In genomic region chr17:19024101-19025078, GRCh38 we compare ENCODE assay signal across 12 cellular contexts. TPM values are rescaled to one million over a fixed set of nuclear protein-coding genes. Genes with fewer than 3 reads are reported as not detected.
DNase-seq lines count a peak whose midpoint lies in the region; ATAC-seq and TF ChIP-seq lines count a peak whose summit lies in the region.
"Had no signal": no experiment of that assay in that cellular context is flagged by ENCODE, and none has a peak within 500 bp of the region (broad histone marks: within the 10 kb centered on the region; RNA-seq: fewer than 3 reads in every experiment).

No MANE protein-coding gene starts in this region.

- peaks cover 10% of the 10 kb centered on the region for H3K36me3 Mint-ChIP-seq in activated CD4-positive, alpha-beta memory T cell treated with anti-CD3 and anti-CD28 coated beads for 36 hours
- H3K36me3 Mint-ChIP-seq in activated CD4-positive, alpha-beta memory T cell treated with anti-CD3 and anti-CD28 coated beads, Interleukin-2, amount 10 ng/mL, durations not matched to agents 7 days and 5 days (ENCODE audit: low read depth) = peaks cover 8% of the 10 kb centered on the region
- H3K36me3 Mint-ChIP-seq: brain had no signal

- WGBS in heart left ventricle, 4 donors = 81 to 90% (median 86%) methylated on average over 19 to 22 of the region's 22 CpGs

- TF ChIP-seq CTCF in heart left ventricle (IDR thresholded peaks at IDR 0.05) = no peak

- peaks cover 12% of the 10 kb centered on the region for H3K4me1 Mint-ChIP-seq in activated CD4-positive, alpha-beta memory T cell treated with anti-CD3 and anti-CD28 coated beads for 36 hours (ENCODE audit: low read depth)
- peaks cover 13% of the 10 kb centered on the region for H3K4me1 Mint-ChIP-seq in activated CD4-positive, alpha-beta memory T cell treated with anti-CD3 and anti-CD28 coated beads, Interleukin-2, amount 10 ng/mL, durations not matched to agents 7 days and 5 days

- no peak for TF ChIP-seq POLR2A in heart left ventricle (IDR thresholded peaks at IDR 0.05)

- H3K4me3 Mint-ChIP-seq in activated CD4-positive, alpha-beta memory T cell treated with anti-CD3 and anti-CD28 coated beads for 36 hours = no peak overlapping the region
- no peak overlapping the region for H3K4me3 Mint-ChIP-seq in activated CD4-positive, alpha-beta memory T cell treated with anti-CD3 and anti-CD28 coated beads, Interleukin-2, amount 10 ng/mL, durations not matched to agents 7 days and 5 days
- H3K4me3 Mint-ChIP-seq: brain had no signal

- POLR2A ChIA-PET in activated CD4-positive, alpha-beta memory T cell treated with anti-CD3 and anti-CD28 coated beads for 36 hours (lab: Charles Lee) = no interaction called here
- POLR2A ChIA-PET in activated CD4-positive, alpha-beta memory T cell treated with anti-CD3 and anti-CD28 coated beads, Interleukin-2, amount 10 ng/mL, durations not matched to agents 7 days and 5 days (lab: Charles Lee) = no interaction called here

- H3K27ac ChIP-seq in heart left ventricle = no peak overlapping the region
- H3K27ac ChIP-seq: uterus had no signal

- peak; percentile 25 for DNase-seq in activated CD4-positive, alpha-beta memory T cell treated with anti-CD3 and anti-CD28 coated beads for 36 hours
- DNase-seq in activated CD4-positive, alpha-beta memory T cell treated with anti-CD3 and anti-CD28 coated beads, Interleukin-2, amount 10 ng/mL, durations not matched to agents 7 days and 5 days = no peak
- peak; percentile 29 for DNase-seq in activated CD4-positive, CD25-positive, alpha-beta regulatory T cell treated with anti-CD3 and anti-CD28 coated beads, Interleukin-2, amount 50 U/mL, for 72 hours
- DNase-seq in heart left ventricle (peak in 3 of 5 donors; percentile 14 to 20 (median 20)), Kasumi-1 (lab: John Stamatoyannopoulos, UW) (no peak), KBM-7 (no peak)
- no peak for DNase-seq in stimulated activated naive CD8-positive, alpha-beta T cell treated with anti-CD3 and anti-CD28 coated beads, Interleukin-15, Interleukin-2, amounts not matched to agents 100 U/mL and 50 U/mL, for 24 hours
- DNase-seq: NK-92 treated with Interleukin-12 subunit alpha and Interleukin-12 subunit beta, amount 100 ng/mL, for 24 hours; uterus had no signal

- no peaks in the 10 kb centered on the region for H3K36me3 ChIP-seq in heart left ventricle
- H3K36me3 ChIP-seq: uterus had no signal

- ATAC-seq in heart left ventricle (no peak), GM19397 (IDR thresholded peaks at IDR 0.05; ENCODE audit: unreplicated experiment) (no peak)
- peak; percentile 40 for ATAC-seq in stimulated activated naive CD8-positive, alpha-beta T cell treated with anti-CD3 and anti-CD28 coated beads, Interleukin-15, Interleukin-2, amounts not matched to agents 100 U/mL and 50 U/mL, for 24 hours

- H3K9me3 Mint-ChIP-seq in activated CD4-positive, alpha-beta memory T cell treated with anti-CD3 and anti-CD28 coated beads for 36 hours = no peaks in the 10 kb centered on the region
- H3K9me3 Mint-ChIP-seq in activated CD4-positive, alpha-beta memory T cell treated with anti-CD3 and anti-CD28 coated beads, Interleukin-2, amount 10 ng/mL, durations not matched to agents 7 days and 5 days = no peaks in the 10 kb centered on the region

- H3K9me3 ChIP-seq in heart left ventricle = no peaks in the 10 kb centered on the region
- H3K9me3 ChIP-seq: uterus had no signal

- no peaks in the 10 kb centered on the region for H3K4me1 ChIP-seq in heart left ventricle
- H3K4me1 ChIP-seq: uterus had no signal

- H3K4me3 ChIP-seq in heart left ventricle = no peak overlapping the region
- H3K4me3 ChIP-seq: uterus had no signal

- in situ Hi-C loops in KBM-7 (cut with MboI; ENCODE audit: low pct_unique_long_range_greater_than_20kb, low sequenced_read_pairs) = no loop called here

- H3K27ac Mint-ChIP-seq in activated CD4-positive, alpha-beta memory T cell treated with anti-CD3 and anti-CD28 coated beads for 36 hours = peak overlapping the region; percentile 81
- no peak overlapping the region for H3K27ac Mint-ChIP-seq in activated CD4-positive, alpha-beta memory T cell treated with anti-CD3 and anti-CD28 coated beads, Interleukin-2, amount 10 ng/mL, durations not matched to agents 7 days and 5 days

- CTCF ChIA-PET in activated CD4-positive, alpha-beta memory T cell treated with anti-CD3 and anti-CD28 coated beads for 36 hours (lab: Charles Lee) = no interaction called here
- CTCF ChIA-PET in activated CD4-positive, alpha-beta memory T cell treated with anti-CD3 and anti-CD28 coated beads, Interleukin-2, amount 10 ng/mL, durations not matched to agents 7 days and 5 days (lab: Charles Lee) = interaction anchor here (0.5 to 1.5 kb wide), 3 partner anchors 18 to 841 kb away, joined by 3 to 9 read pairs (median 3); no protein-coding TSS in a partner anchor

- H3K27me3 Mint-ChIP-seq in activated CD4-positive, alpha-beta memory T cell treated with anti-CD3 and anti-CD28 coated beads for 36 hours = no peaks in the 10 kb centered on the region
- H3K27me3 Mint-ChIP-seq in activated CD4-positive, alpha-beta memory T cell treated with anti-CD3 and anti-CD28 coated beads, Interleukin-2, amount 10 ng/mL, durations not matched to agents 7 days and 5 days = no peaks in the 10 kb centered on the region

- intact Hi-C loops in activated CD4-positive, alpha-beta memory T cell treated with anti-CD3 and anti-CD28 coated beads for 36 hours (cut with micrococcal nuclease) = no loop called here
- intact Hi-C loops in heart left ventricle (cut with DNase I) = loop anchor here in 1 of 10 donors (5.0 kb wide), 1 partner anchor 57 kb away; no protein-coding TSS in a partner anchor

- no peaks in the 10 kb centered on the region for H3K27me3 ChIP-seq in heart left ventricle
- H3K27me3 ChIP-seq: uterus had no signal

RNA-seq across cellular contexts. Expression of gene FAM83G, which starts 19.8 kb away (rescaled TPM):
- total RNA-seq in activated CD4-positive, alpha-beta memory T cell treated with anti-CD3 and anti-CD28 coated beads for 36 hours = 10 to 100 TPM; 12.6 to 14.3 TPM
- 1 to 10 TPM; 6.4 to 6.5 TPM for total RNA-seq in activated CD4-positive, alpha-beta memory T cell treated with anti-CD3 and anti-CD28 coated beads, Interleukin-2, amount 10 ng/mL, durations not matched to agents 7 days and 5 days
- total RNA-seq in heart left ventricle = 1 to 10 TPM; 1.2 to 7.4 (median 1.8) TPM
- polyA plus RNA-seq in heart left ventricle = 10 to 100 TPM in 1 of 2 donors, 1 to 10 TPM in 1; 1.5 to 12.8 TPM
- polyA plus RNA-seq: neural cell had no signal

RNA-seq across cellular contexts. Expression of gene GRAP, which starts 22.4 kb away (rescaled TPM):
- total RNA-seq in activated CD4-positive, alpha-beta memory T cell treated with anti-CD3 and anti-CD28 coated beads for 36 hours = 1 to 10 TPM; 9.6 to 9.9 TPM
- total RNA-seq in activated CD4-positive, alpha-beta memory T cell treated with anti-CD3 and anti-CD28 coated beads, Interleukin-2, amount 10 ng/mL, durations not matched to agents 7 days and 5 days = 10 to 100 TPM; 15.4 to 16.1 TPM
- 1 to 10 TPM; 1.1 to 6.3 (median 2.1) TPM for total RNA-seq in heart left ventricle
- polyA plus RNA-seq in heart left ventricle = 1 to 10 TPM; 2.1 to 3.3 TPM

Comparison
In these comparisons a context has a peak if more than half of its experiments do, and no peak if none do; other contexts are left out.
1. DNase-seq: peak in activated CD4-positive, alpha-beta memory T cell treated with anti-CD3 and anti-CD28 coated beads for 36 hours (single experiment), activated CD4-positive, CD25-positive, alpha-beta regulatory T cell treated with anti-CD3 and anti-CD28 coated beads, Interleukin-2, amount 50 U/mL, for 72 hours (single experiment) and heart left ventricle (3 of 5); none in activated CD4-positive, alpha-beta memory T cell treated with anti-CD3 and anti-CD28 coated beads, Interleukin-2, amount 10 ng/mL, durations not matched to agents 7 days and 5 days (single experiment), stimulated activated naive CD8-positive, alpha-beta T cell treated with anti-CD3 and anti-CD28 coated beads, Interleukin-15, Interleukin-2, amounts not matched to agents 100 U/mL and 50 U/mL, for 24 hours (single experiment), Kasumi-1 (0 of 2) and KBM-7 (single experiment).